In genomic region chr1:244273845-244274619, GRCh38 we compare ENCODE assay signal across 1 cellular context.
TF ChIP-seq lines count a peak whose summit lies in the region.

No MANE protein-coding gene starts in this region.

TF ChIP-seq in H1, 55 proteins besides CTCF, POLR2A, EP300 and RAD21 (continued from another document):
- no peak for TF ChIP-seq CHD7 (IDR thresholded peaks at IDR 0.05; ENCODE audit: insufficient replicate concordance, low read length)
- no peak for TF ChIP-seq SIRT6 (IDR thresholded peaks at IDR 0.05; ENCODE audit: low read length)
